ENCODE assay signal across 14 cellular contexts in the genomic region with DNA sequence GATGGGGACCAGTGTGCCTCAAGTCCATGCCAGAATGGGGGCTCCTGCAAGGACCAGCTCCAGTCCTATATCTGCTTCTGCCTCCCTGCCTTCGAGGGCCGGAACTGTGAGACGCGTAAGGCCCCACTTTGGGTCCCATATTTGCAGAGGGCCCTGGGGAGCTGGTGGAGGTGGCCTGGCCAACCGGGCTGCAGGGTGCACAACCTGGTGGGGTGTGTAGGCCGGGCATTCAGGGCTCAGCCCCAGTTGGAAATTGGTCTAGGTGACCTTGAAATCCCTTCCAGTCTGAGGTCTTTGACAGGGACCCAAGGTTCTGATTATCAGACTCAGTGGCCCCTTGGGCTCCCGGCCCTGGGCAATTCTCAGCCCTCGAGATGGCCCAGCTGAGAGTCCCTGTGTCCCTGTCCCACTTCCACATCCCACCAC. TPM values are rescaled to one million over a fixed set of nuclear protein-coding genes. Genes with fewer than 3 reads are reported as not detected.
"Had no signal": no experiment of that assay in that cellular context is flagged by ENCODE, and none has a peak within 500 bp of the region (broad histone marks: within the 10 kb centered on the region; RNA-seq: fewer than 3 reads in every experiment).

No MANE protein-coding gene starts in this region.

- DNase-seq: activated CD4-positive, alpha-beta memory T cell treated with anti-CD3 and anti-CD28 coated beads for 36 hours; activated CD4-positive, alpha-beta T cell treated with anti-CD3 and anti-CD28 coated beads for 1 hour; amygdala; brain microvascular endothelial cell; hippocampal formation; occipital lobe had no signal

- H3K36me3 ChIP-seq: brain microvascular endothelial cell had no signal

- H3K36me3 Mint-ChIP-seq: activated CD4-positive, alpha-beta memory T cell treated with anti-CD3 and anti-CD28 coated beads for 36 hours; activated naive CD4-positive, alpha-beta T cell treated with anti-CD3 and anti-CD28 coated beads, Interleukin-2, amount 50 U/mL, for 24 hours; memory B cell had no signal

- H3K27ac Mint-ChIP-seq: activated CD4-positive, alpha-beta memory T cell treated with anti-CD3 and anti-CD28 coated beads for 36 hours; activated naive CD4-positive, alpha-beta T cell treated with anti-CD3 and anti-CD28 coated beads, Interleukin-2, amount 50 U/mL, for 24 hours; memory B cell; nephron; T-helper 2 cell treated with Interferon-gamma antibody and Interleukin-4, amounts not matched to agents 5 μg/mL and 100 μg/mL, for 36 hours had no signal

- H3K9me3 Mint-ChIP-seq: activated CD4-positive, alpha-beta memory T cell treated with anti-CD3 and anti-CD28 coated beads for 36 hours; activated naive CD4-positive, alpha-beta T cell treated with anti-CD3 and anti-CD28 coated beads, Interleukin-2, amount 50 U/mL, for 24 hours; memory B cell; nephron; T-helper 2 cell treated with Interferon-gamma antibody and Interleukin-4, amounts not matched to agents 5 μg/mL and 100 μg/mL, for 36 hours had no signal

- H3K4me1 Mint-ChIP-seq: activated naive CD4-positive, alpha-beta T cell treated with anti-CD3 and anti-CD28 coated beads, Interleukin-2, amount 50 U/mL, for 24 hours; memory B cell; nephron had no signal

- H3K4me3 Mint-ChIP-seq: activated CD4-positive, alpha-beta memory T cell treated with anti-CD3 and anti-CD28 coated beads for 36 hours; activated naive CD4-positive, alpha-beta T cell treated with anti-CD3 and anti-CD28 coated beads, Interleukin-2, amount 50 U/mL, for 24 hours; memory B cell; nephron; T-helper 2 cell treated with Interferon-gamma antibody and Interleukin-4, amounts not matched to agents 5 μg/mL and 100 μg/mL, for 36 hours had no signal

- H3K27me3 Mint-ChIP-seq: activated naive CD4-positive, alpha-beta T cell treated with anti-CD3 and anti-CD28 coated beads, Interleukin-2, amount 50 U/mL, for 24 hours; memory B cell had no signal

- H3K27ac ChIP-seq: brain microvascular endothelial cell had no signal

RNA-seq across cellular contexts. Expression of a gene that starts 8.3 kb away (rescaled TPM):
- total RNA-seq: dermis microvascular lymphatic vessel endothelial cell had no signal

RNA-seq across cellular contexts. Expression of a gene that starts 8.7 kb away (rescaled TPM):
- total RNA-seq: activated CD4-positive, alpha-beta memory T cell treated with anti-CD3 and anti-CD28 coated beads for 36 hours; dermis microvascular lymphatic vessel endothelial cell had no signal

RNA-seq across cellular contexts. Expression of a gene that starts 44.6 kb away (rescaled TPM):
- total RNA-seq: activated CD4-positive, alpha-beta memory T cell treated with anti-CD3 and anti-CD28 coated beads for 36 hours; cerebellum; dermis microvascular lymphatic vessel endothelial cell; occipital lobe; skeletal muscle tissue had no signal
- polyA plus RNA-seq: esophagus had no signal
